ENCODE assay signal across 1 cellular context in the genomic region with DNA sequence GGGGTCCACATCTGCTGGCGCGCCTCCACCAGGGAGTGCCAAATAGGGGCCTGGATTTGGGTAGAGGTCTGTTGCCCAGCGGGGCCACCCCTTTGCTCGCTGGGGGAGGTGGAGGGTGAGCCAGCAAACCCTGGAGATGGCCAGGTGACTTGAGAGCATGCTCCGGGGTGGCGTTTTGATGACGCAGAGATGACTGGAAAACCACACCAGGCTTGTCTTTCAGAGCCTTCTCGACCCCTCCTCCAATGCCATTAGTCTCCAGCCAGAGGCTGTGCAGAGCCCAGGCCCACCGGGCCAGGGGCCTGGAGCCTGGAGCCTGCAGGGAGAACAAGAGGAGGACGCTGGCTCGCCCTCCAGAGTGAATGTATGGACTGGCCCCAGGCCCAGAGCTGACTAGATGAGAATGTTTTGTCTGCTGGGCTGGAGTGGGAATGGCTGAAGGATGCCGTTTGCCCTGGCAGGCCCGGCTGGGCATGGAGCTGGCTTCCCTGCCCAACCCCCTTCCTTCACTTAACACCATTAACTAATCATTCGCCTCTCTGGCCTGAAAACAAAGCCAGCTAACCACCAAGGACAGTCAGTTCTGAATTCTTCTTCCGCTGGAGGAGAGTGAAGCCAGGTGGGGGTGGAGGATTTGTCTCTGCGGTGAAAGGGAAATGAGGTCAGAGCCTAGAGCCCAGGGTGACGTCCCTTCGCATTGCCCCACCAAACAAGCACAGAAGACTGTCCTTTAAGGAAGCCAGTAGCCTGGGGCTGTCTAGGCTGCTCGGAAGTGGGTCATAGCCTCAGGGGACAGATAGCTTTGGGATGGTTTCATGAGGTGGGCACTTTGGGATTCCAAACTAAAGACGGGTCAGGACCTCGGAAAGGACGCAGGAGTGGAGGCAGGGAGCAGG.
TF ChIP-seq lines count a peak whose summit lies in the region.

No MANE protein-coding gene starts in this region.

TF ChIP-seq in IMR-90, 13 proteins besides CTCF, POLR2A, EP300 and RAD21 (continued from another document):
- TF ChIP-seq, protein P1, sequence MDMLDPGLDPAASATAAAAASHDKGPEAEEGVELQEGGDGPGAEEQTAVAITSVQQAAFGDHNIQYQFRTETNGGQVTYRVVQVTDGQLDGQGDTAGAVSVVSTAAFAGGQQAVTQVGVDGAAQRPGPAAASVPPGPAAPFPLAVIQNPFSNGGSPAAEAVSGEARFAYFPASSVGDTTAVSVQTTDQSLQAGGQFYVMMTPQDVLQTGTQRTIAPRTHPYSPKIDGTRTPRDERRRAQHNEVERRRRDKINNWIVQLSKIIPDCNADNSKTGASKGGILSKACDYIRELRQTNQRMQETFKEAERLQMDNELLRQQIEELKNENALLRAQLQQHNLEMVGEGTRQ (IDR thresholded peaks at IDR 0.05; ENCODE audit: low read depth, low read length): peak; percentile 25; the same call in 1 of the 2 replicates
- peak; percentile 34 for TF ChIP-seq RCOR1 (IDR thresholded peaks at IDR 0.05; ENCODE audit: insufficient replicate concordance, low read length)
- peak; percentile 20; the same call in 1 of the 2 replicates for TF ChIP-seq NFE2L2 (IDR thresholded peaks at IDR 0.05; ENCODE audit: low read depth, low read length)
